In genomic region chr1:201752333-201752732, GRCh38 we compare ENCODE assay signal across 1 cellular context.
TF ChIP-seq lines count a peak whose summit lies in the region.

No MANE protein-coding gene starts in this region.

TF ChIP-seq in IMR-90, 13 proteins besides CTCF, POLR2A, EP300 and RAD21:
- TF ChIP-seq USF2 (IDR thresholded peaks at IDR 0.05; ENCODE audit: low read depth, low read length), result no peak
- no peak for TF ChIP-seq RCOR1 (IDR thresholded peaks at IDR 0.05; ENCODE audit: insufficient replicate concordance, low read length)
- no peak for TF ChIP-seq RFX5 (IDR thresholded peaks at IDR 0.05; ENCODE audit: low read depth, low read length)
- no peak for TF ChIP-seq MAZ (IDR thresholded peaks at IDR 0.05; ENCODE audit: borderline replicate concordance, low read depth, low read length)
- TF ChIP-seq SMC3 (IDR thresholded peaks at IDR 0.05; ENCODE audit: low read depth, low read length), result no peak
- TF ChIP-seq CHD1 (IDR thresholded peaks at IDR 0.05; ENCODE audit: low read depth, low read length), result no peak
- no peak for TF ChIP-seq NFE2L2 (IDR thresholded peaks at IDR 0.05; ENCODE audit: low read depth, low read length)
- no peak for TF ChIP-seq ELK1 (IDR thresholded peaks at IDR 0.05; ENCODE audit: borderline replicate concordance, low read depth, low read length)
- no peak for TF ChIP-seq MAFK (IDR thresholded peaks at IDR 0.05; ENCODE audit: low read depth, low read length)
- TF ChIP-seq BHLHE40 (IDR thresholded peaks at IDR 0.05; ENCODE audit: low read depth, low read length), result no peak
- TF ChIP-seq FOS (IDR thresholded peaks at IDR 0.05; ENCODE audit: low read depth, low read length), result no peak
TF ChIP-seq in IMR-90: peak in this region for 0.
